Comparison of ENCODE assay signal across 1 cellular context in the genomic region with DNA sequence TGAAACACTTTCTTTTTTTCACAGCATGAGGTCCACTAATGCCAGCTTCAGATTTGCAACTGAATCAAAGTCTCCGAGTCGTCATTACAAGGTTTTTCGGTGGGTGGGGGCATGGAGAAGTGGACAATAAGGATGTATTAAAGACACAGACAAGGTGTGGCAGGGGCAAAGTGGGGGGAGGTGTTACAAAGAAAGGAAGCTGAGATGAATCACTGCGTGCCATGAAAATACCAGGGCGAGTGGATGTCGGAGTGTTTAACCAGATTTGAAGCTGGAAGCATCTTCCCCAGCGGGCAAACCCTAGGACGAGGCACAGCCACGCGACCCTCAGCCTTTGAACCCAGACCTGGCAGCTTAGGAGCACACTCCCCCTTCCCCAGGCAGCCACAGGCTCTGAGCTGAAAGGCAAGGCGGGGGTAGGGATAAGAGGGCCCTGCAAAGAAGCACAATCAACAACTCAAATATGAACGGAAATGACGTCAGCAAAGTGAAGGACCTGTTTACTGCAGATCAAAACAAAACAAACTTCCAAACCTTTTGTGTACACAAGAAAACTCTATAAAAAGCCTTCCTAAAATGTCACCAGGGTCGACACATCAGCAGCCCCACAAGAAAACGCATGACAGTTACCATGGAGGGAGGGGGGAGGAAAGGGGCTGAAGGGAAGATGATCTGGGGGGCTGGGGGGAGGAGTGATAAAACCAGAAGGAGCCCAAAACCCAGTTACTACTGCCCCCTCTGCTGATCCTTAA.
TF ChIP-seq lines count a peak whose summit lies in the region.

No MANE protein-coding gene starts in this region.

TF ChIP-seq in HepG2, 621 proteins besides CTCF, POLR2A, EP300 and RAD21 (continued from another document):
- TF ChIP-seq, protein P1, sequence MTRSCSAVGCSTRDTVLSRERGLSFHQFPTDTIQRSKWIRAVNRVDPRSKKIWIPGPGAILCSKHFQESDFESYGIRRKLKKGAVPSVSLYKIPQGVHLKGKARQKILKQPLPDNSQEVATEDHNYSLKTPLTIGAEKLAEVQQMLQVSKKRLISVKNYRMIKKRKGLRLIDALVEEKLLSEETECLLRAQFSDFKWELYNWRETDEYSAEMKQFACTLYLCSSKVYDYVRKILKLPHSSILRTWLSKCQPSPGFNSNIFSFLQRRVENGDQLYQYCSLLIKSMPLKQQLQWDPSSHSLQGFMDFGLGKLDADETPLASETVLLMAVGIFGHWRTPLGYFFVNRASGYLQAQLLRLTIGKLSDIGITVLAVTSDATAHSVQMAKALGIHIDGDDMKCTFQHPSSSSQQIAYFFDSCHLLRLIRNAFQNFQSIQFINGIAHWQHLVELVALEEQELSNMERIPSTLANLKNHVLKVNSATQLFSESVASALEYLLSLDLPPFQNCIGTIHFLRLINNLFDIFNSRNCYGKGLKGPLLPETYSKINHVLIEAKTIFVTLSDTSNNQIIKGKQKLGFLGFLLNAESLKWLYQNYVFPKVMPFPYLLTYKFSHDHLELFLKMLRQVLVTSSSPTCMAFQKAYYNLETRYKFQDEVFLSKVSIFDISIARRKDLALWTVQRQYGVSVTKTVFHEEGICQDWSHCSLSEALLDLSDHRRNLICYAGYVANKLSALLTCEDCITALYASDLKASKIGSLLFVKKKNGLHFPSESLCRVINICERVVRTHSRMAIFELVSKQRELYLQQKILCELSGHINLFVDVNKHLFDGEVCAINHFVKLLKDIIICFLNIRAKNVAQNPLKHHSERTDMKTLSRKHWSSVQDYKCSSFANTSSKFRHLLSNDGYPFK (CRISPR knock-in tag; IDR thresholded peaks at IDR 0.05; ENCODE audit: borderline replicate concordance) = peak; percentile 51; the same call in 1 of the 2 replicates
- peak; percentile 55; the same call in 1 of the 2 replicates for TF ChIP-seq NCOA2 (CRISPR knock-in tag; IDR thresholded peaks at IDR 0.05)
- TF ChIP-seq, protein P2, sequence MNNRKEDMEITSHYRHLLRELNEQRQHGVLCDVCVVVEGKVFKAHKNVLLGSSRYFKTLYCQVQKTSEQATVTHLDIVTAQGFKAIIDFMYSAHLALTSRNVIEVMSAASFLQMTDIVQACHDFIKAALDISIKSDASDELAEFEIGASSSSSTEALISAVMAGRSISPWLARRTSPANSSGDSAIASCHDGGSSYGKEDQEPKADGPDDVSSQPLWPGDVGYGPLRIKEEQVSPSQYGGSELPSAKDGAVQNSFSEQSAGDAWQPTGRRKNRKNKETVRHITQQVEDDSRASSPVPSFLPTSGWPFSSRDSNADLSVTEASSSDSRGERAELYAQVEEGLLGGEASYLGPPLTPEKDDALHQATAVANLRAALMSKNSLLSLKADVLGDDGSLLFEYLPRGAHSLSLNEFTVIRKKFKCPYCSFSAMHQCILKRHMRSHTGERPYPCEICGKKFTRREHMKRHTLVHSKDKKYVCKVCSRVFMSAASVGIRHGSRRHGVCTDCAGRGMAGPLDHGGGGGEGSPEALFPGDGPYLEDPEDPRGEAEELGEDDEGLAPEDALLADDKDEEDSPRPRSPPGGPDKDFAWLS (CRISPR knock-in tag; IDR thresholded peaks at IDR 0.05; ENCODE audit: borderline replicate concordance) = no peak
- TF ChIP-seq, protein P3, sequence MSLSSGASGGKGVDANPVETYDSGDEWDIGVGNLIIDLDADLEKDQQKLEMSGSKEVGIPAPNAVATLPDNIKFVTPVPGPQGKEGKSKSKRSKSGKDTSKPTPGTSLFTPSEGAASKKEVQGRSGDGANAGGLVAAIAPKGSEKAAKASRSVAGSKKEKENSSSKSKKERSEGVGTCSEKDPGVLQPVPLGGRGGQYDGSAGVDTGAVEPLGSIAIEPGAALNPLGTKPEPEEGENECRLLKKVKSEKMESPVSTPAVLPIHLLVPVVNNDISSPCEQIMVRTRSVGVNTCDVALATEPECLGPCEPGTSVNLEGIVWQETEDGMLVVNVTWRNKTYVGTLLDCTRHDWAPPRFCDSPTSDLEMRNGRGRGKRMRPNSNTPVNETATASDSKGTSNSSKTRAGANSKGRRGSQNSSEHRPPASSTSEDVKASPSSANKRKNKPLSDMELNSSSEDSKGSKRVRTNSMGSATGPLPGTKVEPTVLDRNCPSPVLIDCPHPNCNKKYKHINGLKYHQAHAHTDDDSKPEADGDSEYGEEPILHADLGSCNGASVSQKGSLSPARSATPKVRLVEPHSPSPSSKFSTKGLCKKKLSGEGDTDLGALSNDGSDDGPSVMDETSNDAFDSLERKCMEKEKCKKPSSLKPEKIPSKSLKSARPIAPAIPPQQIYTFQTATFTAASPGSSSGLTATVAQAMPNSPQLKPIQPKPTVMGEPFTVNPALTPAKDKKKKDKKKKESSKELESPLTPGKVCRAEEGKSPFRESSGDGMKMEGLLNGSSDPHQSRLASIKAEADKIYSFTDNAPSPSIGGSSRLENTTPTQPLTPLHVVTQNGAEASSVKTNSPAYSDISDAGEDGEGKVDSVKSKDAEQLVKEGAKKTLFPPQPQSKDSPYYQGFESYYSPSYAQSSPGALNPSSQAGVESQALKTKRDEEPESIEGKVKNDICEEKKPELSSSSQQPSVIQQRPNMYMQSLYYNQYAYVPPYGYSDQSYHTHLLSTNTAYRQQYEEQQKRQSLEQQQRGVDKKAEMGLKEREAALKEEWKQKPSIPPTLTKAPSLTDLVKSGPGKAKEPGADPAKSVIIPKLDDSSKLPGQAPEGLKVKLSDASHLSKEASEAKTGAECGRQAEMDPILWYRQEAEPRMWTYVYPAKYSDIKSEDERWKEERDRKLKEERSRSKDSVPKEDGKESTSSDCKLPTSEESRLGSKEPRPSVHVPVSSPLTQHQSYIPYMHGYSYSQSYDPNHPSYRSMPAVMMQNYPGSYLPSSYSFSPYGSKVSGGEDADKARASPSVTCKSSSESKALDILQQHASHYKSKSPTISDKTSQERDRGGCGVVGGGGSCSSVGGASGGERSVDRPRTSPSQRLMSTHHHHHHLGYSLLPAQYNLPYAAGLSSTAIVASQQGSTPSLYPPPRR (CRISPR knock-in tag; IDR thresholded peaks at IDR 0.05; ENCODE audit: borderline replicate concordance) = peak; percentile 72
- no peak for TF ChIP-seq ZC3H13 (CRISPR knock-in tag; IDR thresholded peaks at IDR 0.05)
